ENCODE assay signal across 21 cellular contexts in the genomic region with DNA sequence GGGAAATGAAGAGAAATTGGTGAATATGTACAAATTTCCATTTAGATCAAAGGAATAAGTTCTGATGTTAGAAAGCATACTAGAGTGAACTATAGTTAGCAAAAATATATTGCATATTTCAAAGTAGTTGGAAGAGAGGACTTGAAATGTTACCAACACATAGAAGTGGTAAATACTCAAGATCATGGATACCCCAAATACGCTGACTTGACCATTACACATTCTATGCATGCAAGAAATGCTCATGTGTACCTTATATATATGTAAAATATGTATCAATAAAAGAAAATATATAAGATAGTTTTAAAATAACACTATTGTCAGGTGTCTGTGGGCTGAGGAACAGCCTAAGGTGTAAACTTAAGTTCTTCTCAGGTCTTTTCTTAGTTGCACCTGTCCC. TPM values are rescaled to one million over a fixed set of nuclear protein-coding genes. Genes with fewer than 3 reads are reported as not detected.
"Had no signal": no experiment of that assay in that cellular context is flagged by ENCODE, and none has a peak within 500 bp of the region (broad histone marks: within the 10 kb centered on the region; RNA-seq: fewer than 3 reads in every experiment).

No MANE protein-coding gene starts in this region.

- H3K4me1 ChIP-seq: SJSA1 had no signal

- H3K27ac ChIP-seq: SJSA1, SK-N-MC had no signal

- DNase-seq: Karpas-422, KG1, MG63, NCI-H1092, NCI-H1105 treated with DMSO at 0.1 percent for 48 hours, NCI-H1417 treated with DMSO at 0.1 percent for 48 hours, NCI-H146, NCI-H1694 treated with DMSO at 0.1 percent for 48 hours, NCI-H1930, NCI-H2081, NCI-H2107, NCI-H2227 treated with DMSO at 0.1 percent for 48 hours, NCI-H524, NCI-H526 treated with DMSO at 0.1 percent for 48 hours, NCI-H748 treated with DMSO at 0.1 percent for 48 hours, Right ventricle myocardium superior, RPMI8226, SIG-M5 had no signal

- H3K4me3 ChIP-seq: MG63, SJSA1, SK-N-MC had no signal

- H3K27me3 ChIP-seq: MG63, SJSA1 had no signal

RNA-seq across cellular contexts. Expression of a gene that starts 14.6 kb away (rescaled TPM):
- total RNA-seq: NCI-H460 had no signal

RNA-seq across cellular contexts. Expression of a gene that starts 17.0 kb away (rescaled TPM):
- total RNA-seq: NCI-H460 had no signal
